Comparison of ENCODE assay signal across 1 cellular context in the genomic region with DNA sequence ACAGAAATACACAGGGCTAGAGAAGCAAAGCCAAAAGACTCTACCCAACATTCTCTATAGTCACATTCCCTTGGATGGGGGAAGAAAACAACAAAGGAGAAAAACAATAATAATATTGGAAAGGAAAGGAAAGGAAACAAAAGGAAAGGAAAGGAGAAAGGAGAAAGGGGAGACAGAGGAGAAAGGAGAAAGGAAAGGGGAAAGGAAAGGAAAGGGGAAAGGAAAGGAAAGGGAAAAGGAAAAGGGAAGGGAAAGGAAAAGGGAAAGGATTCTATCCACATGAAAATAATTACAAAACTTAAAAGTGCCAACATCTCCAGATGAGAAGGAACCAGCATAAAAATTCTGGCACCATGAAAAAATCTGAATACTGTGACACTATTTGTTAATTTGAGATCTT.
TF ChIP-seq lines count a peak whose summit lies in the region.

No MANE protein-coding gene starts in this region.

TF ChIP-seq in WTC11, 78 proteins besides CTCF, POLR2A, EP300 and RAD21 (continued from another document):
- TF ChIP-seq, protein P1, sequence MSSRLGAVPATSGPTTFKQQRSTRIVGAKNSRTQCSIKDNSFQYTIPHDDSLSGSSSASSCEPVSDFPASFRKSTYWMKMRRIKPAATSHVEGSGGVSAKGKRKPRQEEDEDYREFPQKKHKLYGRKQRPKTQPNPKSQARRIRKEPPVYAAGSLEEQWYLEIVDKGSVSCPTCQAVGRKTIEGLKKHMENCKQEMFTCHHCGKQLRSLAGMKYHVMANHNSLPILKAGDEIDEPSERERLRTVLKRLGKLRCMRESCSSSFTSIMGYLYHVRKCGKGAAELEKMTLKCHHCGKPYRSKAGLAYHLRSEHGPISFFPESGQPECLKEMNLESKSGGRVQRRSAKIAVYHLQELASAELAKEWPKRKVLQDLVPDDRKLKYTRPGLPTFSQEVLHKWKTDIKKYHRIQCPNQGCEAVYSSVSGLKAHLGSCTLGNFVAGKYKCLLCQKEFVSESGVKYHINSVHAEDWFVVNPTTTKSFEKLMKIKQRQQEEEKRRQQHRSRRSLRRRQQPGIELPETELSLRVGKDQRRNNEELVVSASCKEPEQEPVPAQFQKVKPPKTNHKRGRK (CRISPR knock-in tag; IDR thresholded peaks at IDR 0.05; ENCODE audit: borderline replicate concordance) = 0 out of 2 replicates have a peak, but pooled peaks have one; percentile 19
- TF ChIP-seq, protein P2, sequence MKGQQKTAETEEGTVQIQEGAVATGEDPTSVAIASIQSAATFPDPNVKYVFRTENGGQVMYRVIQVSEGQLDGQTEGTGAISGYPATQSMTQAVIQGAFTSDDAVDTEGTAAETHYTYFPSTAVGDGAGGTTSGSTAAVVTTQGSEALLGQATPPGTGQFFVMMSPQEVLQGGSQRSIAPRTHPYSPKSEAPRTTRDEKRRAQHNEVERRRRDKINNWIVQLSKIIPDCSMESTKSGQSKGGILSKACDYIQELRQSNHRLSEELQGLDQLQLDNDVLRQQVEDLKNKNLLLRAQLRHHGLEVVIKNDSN (CRISPR knock-in tag; IDR thresholded peaks at IDR 0.05) = no peak
- TF ChIP-seq SP1 (CRISPR knock-in tag; conservative IDR thresholded peaks at IDR 0.05) (no peak), FOXP1 (CRISPR knock-in tag; IDR thresholded peaks at IDR 0.05; ENCODE audit: borderline replicate concordance) (no peak)
